In genomic region chr4:85474818-85475630, GRCh38 we compare ENCODE assay signal across 7 cellular contexts. TPM values are rescaled to one million over a fixed set of nuclear protein-coding genes. Genes with fewer than 3 reads are reported as not detected.
DNase-seq lines count a peak whose midpoint lies in the region; FAIRE-seq and TF ChIP-seq lines count a peak whose summit lies in the region.

Gene ARHGAP24 (plus strand): TSS chr4:85475150.

- H3K27me3 ChIP-seq in Karpas-422 (ENCODE audit: low read length) = no peaks in the 10 kb centered on the region

- H3K9me3 ChIP-seq in Karpas-422 (ENCODE audit: low read length) = no peaks in the 10 kb centered on the region

- peak; percentile 79 for FAIRE-seq in H54 (lab: Jason Lieb, UNC)

- H3K27ac ChIP-seq in Karpas-422 (ENCODE audit: low read length) (peak within 1 kb of the TSS; percentile 78), RWPE1 (peak within 1 kb of the TSS; percentile 99), coronary artery (peak within 1 kb of the TSS; percentile 24 to 76)

- peaks cover 41% of the 10 kb centered on the region for H3K79me2 ChIP-seq in Karpas-422 (ENCODE audit: low read length)

- POLR2A ChIA-PET in RWPE1 (lab: Yijun Ruan, JAX; ENCODE audit: low non-redundant PET) = no interaction called here

- H3K9ac ChIP-seq in Karpas-422 (ENCODE audit: low read length) = peak within 1 kb of the TSS; percentile 71

- no peaks in the 10 kb centered on the region for H4K20me1 ChIP-seq in Karpas-422 (ENCODE audit: insufficient read depth, low read depth, low read length)

- H3K4me1 ChIP-seq in Karpas-422 (ENCODE audit: low read length) = peaks cover 29% of the 10 kb centered on the region

- TF ChIP-seq POLR2A in H54 (IDR thresholded peaks at IDR 0.05; ENCODE audit: low read depth, low read length) = no peak

- H3K4me2 ChIP-seq in Karpas-422 (ENCODE audit: low read depth, low read length, poor library complexity, severe bottlenecking) = peak within 1 kb of the TSS; percentile 73

- no peaks in the 10 kb centered on the region for H3K36me3 ChIP-seq in Karpas-422 (ENCODE audit: insufficient read depth, low read length)

- CTCF ChIA-PET in RWPE1 (lab: Yijun Ruan, JAX) = interaction anchor here (0.7 kb wide), 1 partner anchor 23 kb away, joined by 3 read pairs; no protein-coding TSS in a partner anchor

- H3K4me3 ChIP-seq in Karpas-422 (ENCODE audit: low read length) = peak within 1 kb of the TSS; percentile 66
- H3K4me3 ChIP-seq in coronary artery = peak within 1 kb of the TSS; percentile 76

- DNase-seq in GM13976 (ENCODE audit: low spot score) = peak; percentile 78
- DNase-seq in H54 (ENCODE audit: insufficient read length, low spot score) = peak; percentile 47
- peak; percentile 94 for DNase-seq in Karpas-422
- peak; percentile 87 for DNase-seq in RWPE1 (ENCODE audit: low spot score)
- DNase-seq in coronary artery (ENCODE audit: low spot score) = peak; percentile 80
- peak; percentile 51 for DNase-seq in kidney glomerular epithelial cell (lab: John Stamatoyannopoulos, UW)
- peak; percentile 6 to 38 for DNase-seq in stimulated activated CD8-positive, alpha-beta memory T cell treated with anti-CD3 and anti-CD28 coated beads, Interleukin-15, amount 100 ng/mL, for 48 hours (ENCODE audit: low read depth in 2 of 2)

- H2AFZ ChIP-seq in Karpas-422 (ENCODE audit: low read length) = peak within 1 kb of the TSS; percentile 44; the same call in 1 of the 2 replicates

- in situ Hi-C loops in GM13976 (cut with MboI; ENCODE audit: low sequenced_read_pairs, unreplicated experiment) = no loop called here

- TF ChIP-seq CTCF in GM13976 (IDR thresholded peaks at IDR 0.05; ENCODE audit: borderline replicate concordance, control extremely low read depth, extremely low read depth, insufficient read depth, missing control alignments) (peak; percentile 10), RWPE1 (conservative IDR thresholded peaks at IDR 0.05; ENCODE audit: low read depth) (no peak), coronary artery (IDR thresholded peaks at IDR 0.05) (no peak)

- no peaks in the 10 kb centered on the region for H3K9me2 ChIP-seq in Karpas-422 (replicated peaks; ENCODE audit: insufficient read depth, low read length)

RNA-seq across cellular contexts. Expression of gene ARHGAP24, which starts in this region (rescaled TPM):
- total RNA-seq in Karpas-422 (2014; rRNA removed; shearing (Covaris generic); ENCODE audit: low replicate concordance) = 40.0 and 65.1 TPM in 2 replicates

Comparison
In these comparisons a context has a peak if more than half of its experiments do, and no peak if none do; other contexts are left out.
1. Peak in every context shown above with its lines: DNase-seq, H3K4me3 ChIP-seq and H3K27ac ChIP-seq.
2. DNase-seq: peak in every context shown above with its lines; median percentile 94 in Karpas-422; 87 in RWPE1; 80 in coronary artery; 78 in GM13976; 51 in kidney glomerular epithelial cell; 47 in H54; 22 in stimulated activated CD8-positive, alpha-beta memory T cell treated with anti-CD3 and anti-CD28 coated beads, Interleukin-15, amount 100 ng/mL, for 48 hours.